Comparison of ENCODE assay signal across 27 cellular contexts in genomic region chr4:187370918-187371317, GRCh38.
"Had no signal": no experiment of that assay in that cellular context is flagged by ENCODE, and none has a peak within 500 bp of the region (broad histone marks: within the 10 kb centered on the region; RNA-seq: fewer than 3 reads in every experiment).

No MANE protein-coding gene starts in this region.

- H3K4me3 ChIP-seq: SK-N-MC had no signal

- H3K27ac Mint-ChIP-seq: activated B cell treated with CpG ODN at 0.5 μM for 24 hours; activated CD4-positive, alpha-beta T cell treated with anti-CD3 and anti-CD28 coated beads, Interleukin-2, amount 10 ng/mL, durations not matched to agents 24 days and 14 days; activated CD8-positive, alpha-beta memory T cell treated with anti-CD3 and anti-CD28 coated beads, Interleukin-2, amount 10 ng/mL, durations not matched to agents 7 days and 5 days; activated naive CD4-positive, alpha-beta T cell treated with anti-CD3 and anti-CD28 coated beads, Interleukin-2, amount 50 U/mL, for 24 hours; activated T-cell treated with anti-CD3 and anti-CD28 coated beads, Interleukin-2, amount 50 U/mL, for 24 hours; activated T-helper 1 cell treated with anti-CD3 and anti-CD28 coated beads, Interleukin-12 subunit alpha, Interleukin-12 subunit beta, Interleukin-2, Interleukin-4 antibody, amounts not matched to agents 30 ng/mL and 10 ng/mL and 1 ng/mL, durations not matched to agents 14 hours and 24 hours and 36 hours; T-helper 1 cell treated with Interleukin-12 subunit alpha and Interleukin-12 subunit beta and Interleukin-4 antibody, amounts not matched to agents 30 μg/mL and 1 μg/mL, for 36 hours had no signal

- ATAC-seq: activated CD8-positive, alpha-beta memory T cell treated with anti-CD3 and anti-CD28 coated beads, Interleukin-2, amount 10 ng/mL, durations not matched to agents 7 days and 5 days; Panc1; Right ventricle myocardium inferior had no signal

- H3K4me3 Mint-ChIP-seq: activated B cell treated with CpG ODN at 0.5 μM for 24 hours; activated CD4-positive, alpha-beta T cell treated with anti-CD3 and anti-CD28 coated beads, Interleukin-2, amount 10 ng/mL, durations not matched to agents 24 days and 14 days; activated CD8-positive, alpha-beta memory T cell treated with anti-CD3 and anti-CD28 coated beads, Interleukin-2, amount 10 ng/mL, durations not matched to agents 7 days and 5 days; activated naive CD4-positive, alpha-beta T cell treated with anti-CD3 and anti-CD28 coated beads, Interleukin-2, amount 50 U/mL, for 24 hours; activated T-cell treated with anti-CD3 and anti-CD28 coated beads, Interleukin-2, amount 50 U/mL, for 24 hours; activated T-helper 1 cell treated with anti-CD3 and anti-CD28 coated beads, Interleukin-12 subunit alpha, Interleukin-12 subunit beta, Interleukin-2, Interleukin-4 antibody, amounts not matched to agents 30 ng/mL and 10 ng/mL and 1 ng/mL, durations not matched to agents 14 hours and 24 hours and 36 hours; central memory CD8-positive, alpha-beta T cell; T-helper 1 cell treated with Interleukin-12 subunit alpha and Interleukin-12 subunit beta and Interleukin-4 antibody, amounts not matched to agents 30 μg/mL and 1 μg/mL, for 36 hours had no signal

- FAIRE-seq: TTC549 had no signal

- H3K27me3 Mint-ChIP-seq: activated B cell treated with CpG ODN at 0.5 μM for 24 hours; activated CD4-positive, alpha-beta T cell treated with anti-CD3 and anti-CD28 coated beads, Interleukin-2, amount 10 ng/mL, durations not matched to agents 24 days and 14 days; activated CD8-positive, alpha-beta memory T cell treated with anti-CD3 and anti-CD28 coated beads, Interleukin-2, amount 10 ng/mL, durations not matched to agents 7 days and 5 days; activated naive CD4-positive, alpha-beta T cell treated with anti-CD3 and anti-CD28 coated beads, Interleukin-2, amount 50 U/mL, for 24 hours; activated T-cell treated with anti-CD3 and anti-CD28 coated beads, Interleukin-2, amount 50 U/mL, for 24 hours; central memory CD8-positive, alpha-beta T cell had no signal

- H3K4me1 Mint-ChIP-seq: activated B cell treated with CpG ODN at 0.5 μM for 24 hours; activated CD4-positive, alpha-beta T cell treated with anti-CD3 and anti-CD28 coated beads, Interleukin-2, amount 10 ng/mL, durations not matched to agents 24 days and 14 days; activated CD8-positive, alpha-beta memory T cell treated with anti-CD3 and anti-CD28 coated beads, Interleukin-2, amount 10 ng/mL, durations not matched to agents 7 days and 5 days; activated naive CD4-positive, alpha-beta T cell treated with anti-CD3 and anti-CD28 coated beads, Interleukin-2, amount 50 U/mL, for 24 hours; central memory CD8-positive, alpha-beta T cell had no signal

- DNase-seq: activated B cell treated with CpG ODN at 0.5 μM for 24 hours; activated CD4-positive, alpha-beta T cell treated with anti-CD3 and anti-CD28 coated beads for 1 hour; activated CD4-positive, alpha-beta T cell treated with anti-CD3 and anti-CD28 coated beads, Interleukin-2, amount 10 ng/mL, durations not matched to agents 24 days and 14 days; activated CD4-positive, alpha-beta T cell treated with anti-CD3 and anti-CD28 coated beads, Interleukin-2, amount 50 U/mL, for 48 hours; activated CD8-positive, alpha-beta memory T cell treated with anti-CD3 and anti-CD28 coated beads, Interleukin-2, amount 10 ng/mL, durations not matched to agents 7 days and 5 days; activated effector memory CD4-positive, alpha-beta T cell treated with Interleukin-2 at 50 U/mL for 16 hours; activated naive CD4-positive, alpha-beta T cell; activated T-cell treated with anti-CD3 and anti-CD28 coated beads, Interleukin-2, amount 50 U/mL, for 24 hours; aorta; IMR-90; KBM-7; NCI-H1092; NCI-H1436; NCI-H1694 treated with DMSO at 0.1 percent for 48 hours; NCI-H2029 treated with DMSO at 0.1 percent for 48 hours; NCI-H510A treated with DMSO at 0.1 percent for 48 hours; NCI-H69; RPMI8226; T-helper 9 cell had no signal

- H3K36me3 Mint-ChIP-seq: activated CD8-positive, alpha-beta memory T cell treated with anti-CD3 and anti-CD28 coated beads, Interleukin-2, amount 10 ng/mL, durations not matched to agents 7 days and 5 days; activated naive CD4-positive, alpha-beta T cell treated with anti-CD3 and anti-CD28 coated beads, Interleukin-2, amount 50 U/mL, for 24 hours had no signal
